Comparison of ENCODE assay signal across 9 cellular contexts in the genomic region with DNA sequence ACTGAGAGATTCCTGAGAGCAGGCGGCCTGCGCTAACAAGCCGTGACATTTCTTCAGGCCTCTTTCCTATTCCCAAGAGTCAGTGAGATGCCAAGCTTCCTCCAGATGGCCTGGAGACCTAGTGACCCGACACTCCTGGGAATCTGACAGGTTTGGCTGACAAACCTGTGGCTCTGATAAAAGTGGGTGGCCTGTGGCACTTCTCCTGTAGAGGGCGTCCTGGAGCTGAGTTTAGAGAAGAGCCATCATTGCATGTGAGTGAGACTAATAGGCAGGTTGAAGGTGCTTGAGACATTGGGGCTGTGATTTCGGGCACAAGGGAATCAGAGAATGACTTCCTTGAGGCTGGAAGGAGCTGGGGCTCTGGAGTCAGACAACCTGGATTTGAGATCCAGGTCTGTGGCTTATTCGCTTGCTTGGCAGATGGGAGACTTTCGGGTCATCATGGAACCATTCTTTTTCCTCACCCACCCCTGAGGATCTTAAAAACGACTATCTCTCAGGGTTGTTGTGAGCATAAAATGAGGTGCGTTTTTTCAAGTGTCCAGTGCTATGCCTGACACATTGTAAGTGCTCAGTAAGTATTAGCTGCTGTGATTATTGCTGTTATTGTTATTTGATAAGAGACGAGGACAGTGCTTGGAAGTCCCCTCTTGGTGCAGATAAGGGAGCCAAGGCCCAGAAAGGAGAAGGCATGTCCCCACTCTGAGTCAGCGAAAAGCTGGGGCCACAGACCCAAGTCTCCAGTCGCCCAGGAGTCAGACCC.
A peak's percentile ranks its signal among the peaks of the same experiment; 100 is the strongest.
DNase-seq lines count a peak whose midpoint lies in the region; ATAC-seq and TF ChIP-seq lines count a peak whose summit lies in the region.
"Had no signal": no experiment of that assay in that cellular context is flagged by ENCODE, and none has a peak within 500 bp of the region (broad histone marks: within the 10 kb centered on the region; RNA-seq: fewer than 3 reads in every experiment).

No MANE protein-coding gene starts in this region.

- no peaks in the 10 kb centered on the region for H3K36me3 ChIP-seq in colonic mucosa

- no peaks in the 10 kb centered on the region for H3K9me3 ChIP-seq in colonic mucosa

- no peaks in the 10 kb centered on the region for H3K4me1 ChIP-seq in colonic mucosa

- H3K9ac ChIP-seq in colonic mucosa (ENCODE audit: low read depth in 2 of 2, low read length in 2 of 2), result no peak overlapping the region

- H3K4me3 ChIP-seq in AG09309 (ENCODE audit: control insufficient read depth, low read depth, low read length) (no peak overlapping the region), colonic mucosa (no peak overlapping the region)

- DNase-seq in AG09309 (ENCODE audit: low read depth), result no peak
- peak; percentile 49 for DNase-seq in GM10266 (ENCODE audit: extremely low spot score)
- DNase-seq in NCI-H460 (ENCODE audit: extremely low read depth, low read depth), result peak; percentile 17
- DNase-seq in colonic mucosa, result peak; percentile 46
- DNase-seq in osteocyte (ENCODE audit: extremely low spot score, unreplicated experiment), result no peak
- DNase-seq in T1000 (lab: John Stamatoyannopoulos, UW), result no peak
- DNase-seq: left cardiac atrium had no signal

- intact Hi-C loops in colonic mucosa (cut with DNase I), result no loop called here

- H3K4me3 Mint-ChIP-seq in osteocyte (ENCODE audit: unreplicated experiment), result no peak overlapping the region

- no peaks in the 10 kb centered on the region for H3K4me1 Mint-ChIP-seq in osteocyte (ENCODE audit: unreplicated experiment)

- no peaks in the 10 kb centered on the region for H3K9me3 Mint-ChIP-seq in osteocyte (ENCODE audit: unreplicated experiment)

- H3K27ac Mint-ChIP-seq in osteocyte (ENCODE audit: unreplicated experiment), result no peak overlapping the region

- H3K27me3 ChIP-seq in colonic mucosa, result no peaks in the 10 kb centered on the region

- H3K36me3 Mint-ChIP-seq in osteocyte (ENCODE audit: unreplicated experiment), result no peaks in the 10 kb centered on the region

- no peaks in the 10 kb centered on the region for H3K27me3 Mint-ChIP-seq in osteocyte (ENCODE audit: unreplicated experiment)

- ATAC-seq in GM19395 (IDR thresholded peaks at IDR 0.05; ENCODE audit: unreplicated experiment) (no peak), HG02623 (IDR thresholded peaks at IDR 0.05; ENCODE audit: unreplicated experiment) (no peak)

- TF ChIP-seq CTCF in AG09309 (IDR thresholded peaks at IDR 0.05; ENCODE audit: control insufficient read depth, insufficient read depth, low read depth, low read length, missing control alignments) (peak; percentile 78), GM10266 (IDR thresholded peaks at IDR 0.05; ENCODE audit: control insufficient read depth, insufficient read depth, low read depth, missing control alignments) (peak; percentile 60), colonic mucosa (IDR thresholded peaks at IDR 0.05) (peak; percentile 32), osteocyte (IDR thresholded peaks at IDR 0.05) (peak; percentile 49)

- H3K27ac ChIP-seq in colonic mucosa, result no peak overlapping the region

Comparison
In these comparisons a context has a peak if more than half of its experiments do, and no peak if none do; other contexts are left out.
1. DNase-seq: peak in GM10266 (single experiment), NCI-H460 (single experiment) and colonic mucosa (single experiment); none in AG09309 (single experiment), osteocyte (single experiment) and T1000 (single experiment).
2. Peak in every context shown above with its lines, with median percentiles within 50 percentile points of each other: CTCF ChIP-seq.